In genomic region chr6:5108536-5108935, GRCh38 we compare ENCODE assay signal across 20 cellular contexts.
"Had no signal": no experiment of that assay in that cellular context is flagged by ENCODE, and none has a peak within 500 bp of the region (broad histone marks: within the 10 kb centered on the region; RNA-seq: fewer than 3 reads in every experiment).

No MANE protein-coding gene starts in this region.

- H3K27ac ChIP-seq: ascending aorta, left lung, parathyroid adenoma, tibial nerve, vagina had no signal

- H3K27me3 Mint-ChIP-seq: activated CD4-positive, alpha-beta T cell treated with anti-CD3 and anti-CD28 coated beads for 36 hours; activated naive CD4-positive, alpha-beta T cell treated with anti-CD3 and anti-CD28 coated beads, Interleukin-2, amount 50 U/mL, for 24 hours; dendritic cell treated with granulocyte-macrophage colony-stimulating factor and Interleukin-4, amounts not matched to agents 40 ng/mL and 50 ng/mL, for 4 days; memory B cell; natural killer cell treated with Interleukin-12 subunit alpha and Interleukin-12 subunit beta and Interleukin-15 and Interleukin-18, amount 100 ng/mL, for 72 hours had no signal

- H3K36me3 Mint-ChIP-seq: activated naive CD4-positive, alpha-beta T cell treated with anti-CD3 and anti-CD28 coated beads, Interleukin-2, amount 50 U/mL, for 24 hours; natural killer cell treated with Interleukin-12 subunit alpha and Interleukin-12 subunit beta and Interleukin-15 and Interleukin-18, amount 100 ng/mL, for 72 hours had no signal

- H3K27me3 ChIP-seq: ascending aorta, left lung, tibial nerve, vagina had no signal

- DNase-seq: activated CD4-positive, alpha-beta T cell treated with anti-CD3 and anti-CD28 coated beads for 36 hours; activated CD4-positive, alpha-beta T cell treated with anti-CD3 and anti-CD28 coated beads, Interleukin-2, amount 50 U/mL, for 48 hours; activated gamma-delta T cell; foreskin fibroblast; islet precursor cell; left lung; stimulated activated CD4-positive, alpha-beta T cell treated with anti-CD3 and anti-CD28 coated beads, Interleukin-12 subunit alpha, Interleukin-12 subunit beta, amount 100 ng/mL, for 4 hours; stimulated activated CD4-positive, alpha-beta T cell treated with anti-CD3 and anti-CD28 coated beads, Interleukin-2, amount 100 ng/mL, for 24 hours; stimulated activated naive CD8-positive, alpha-beta T cell treated with anti-CD3 and anti-CD28 coated beads, Interleukin-15, Interleukin-2, amounts not matched to agents 100 U/mL and 50 U/mL, for 24 hours; substantia nigra; SW 1271; T-helper 2 cell had no signal

- H3K36me3 ChIP-seq: ascending aorta, vagina had no signal

- H3K4me3 Mint-ChIP-seq: activated CD4-positive, alpha-beta T cell treated with anti-CD3 and anti-CD28 coated beads for 36 hours; activated naive CD4-positive, alpha-beta T cell treated with anti-CD3 and anti-CD28 coated beads, Interleukin-2, amount 50 U/mL, for 24 hours; dendritic cell treated with granulocyte-macrophage colony-stimulating factor and Interleukin-4, amounts not matched to agents 40 ng/mL and 50 ng/mL, for 4 days; memory B cell; natural killer cell treated with Interleukin-12 subunit alpha and Interleukin-12 subunit beta and Interleukin-15 and Interleukin-18, amount 100 ng/mL, for 72 hours had no signal

- ATAC-seq: activated CD4-positive, alpha-beta T cell treated with anti-CD3 and anti-CD28 coated beads for 36 hours; left lung; natural killer cell treated with Interleukin-12 subunit alpha and Interleukin-12 subunit beta and Interleukin-15 and Interleukin-18, amount 100 ng/mL, for 72 hours; stimulated activated naive CD8-positive, alpha-beta T cell treated with anti-CD3 and anti-CD28 coated beads, Interleukin-15, Interleukin-2, amounts not matched to agents 100 U/mL and 50 U/mL, for 24 hours had no signal

- H3K4me3 ChIP-seq: ascending aorta, left lung, tibial nerve, vagina had no signal

- H3K9me3 Mint-ChIP-seq: activated naive CD4-positive, alpha-beta T cell treated with anti-CD3 and anti-CD28 coated beads, Interleukin-2, amount 50 U/mL, for 24 hours; dendritic cell treated with granulocyte-macrophage colony-stimulating factor and Interleukin-4, amounts not matched to agents 40 ng/mL and 50 ng/mL, for 4 days; memory B cell; natural killer cell treated with Interleukin-12 subunit alpha and Interleukin-12 subunit beta and Interleukin-15 and Interleukin-18, amount 100 ng/mL, for 72 hours had no signal

- H3K9me3 ChIP-seq: ascending aorta, left lung, tibial nerve, vagina had no signal

- H3K4me1 ChIP-seq: ascending aorta, left lung, parathyroid adenoma, tibial nerve, vagina had no signal

- H3K4me1 Mint-ChIP-seq: activated CD4-positive, alpha-beta T cell treated with anti-CD3 and anti-CD28 coated beads for 36 hours; activated naive CD4-positive, alpha-beta T cell treated with anti-CD3 and anti-CD28 coated beads, Interleukin-2, amount 50 U/mL, for 24 hours; memory B cell had no signal

- H3K27ac Mint-ChIP-seq: activated CD4-positive, alpha-beta T cell treated with anti-CD3 and anti-CD28 coated beads for 36 hours; activated naive CD4-positive, alpha-beta T cell treated with anti-CD3 and anti-CD28 coated beads, Interleukin-2, amount 50 U/mL, for 24 hours; dendritic cell treated with granulocyte-macrophage colony-stimulating factor and Interleukin-4, amounts not matched to agents 40 ng/mL and 50 ng/mL, for 4 days; memory B cell; natural killer cell treated with Interleukin-12 subunit alpha and Interleukin-12 subunit beta and Interleukin-15 and Interleukin-18, amount 100 ng/mL, for 72 hours had no signal
